Comparison of ENCODE assay signal across 18 cellular contexts in the genomic region with DNA sequence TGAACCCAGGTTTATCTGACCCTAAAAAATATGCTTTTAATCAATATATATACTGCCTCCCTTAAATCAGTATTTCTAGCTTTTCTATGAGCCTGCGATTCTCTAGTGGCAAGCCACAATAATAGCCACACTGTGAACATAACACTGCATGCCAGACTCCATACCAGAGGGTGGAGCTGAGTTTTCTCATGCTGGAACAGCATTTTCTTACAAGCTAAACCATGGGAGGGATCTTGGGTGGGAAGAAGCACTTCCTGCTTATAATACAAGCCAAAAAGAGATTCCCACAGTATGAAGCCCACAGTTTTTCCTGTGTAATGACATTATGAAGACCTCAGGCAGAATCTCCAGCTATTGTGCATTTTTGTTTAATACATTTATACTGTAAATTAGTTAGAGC.
"Had no signal": no experiment of that assay in that cellular context is flagged by ENCODE, and none has a peak within 500 bp of the region (broad histone marks: within the 10 kb centered on the region; RNA-seq: fewer than 3 reads in every experiment).

No MANE protein-coding gene starts in this region.

- ATAC-seq: activated T-helper 17 cell treated with anti-CD3 and anti-CD28 coated beads, Interleukin-2, amount 50 U/mL, for 72 hours; left colon; lower lobe of right lung; WTC11 had no signal

- DNase-seq: activated naive CD4-positive, alpha-beta T cell; activated T-cell treated with anti-CD3 and anti-CD28 coated beads, Interleukin-2, amount 50 U/mL, for 24 hours; cerebellar nuclear complex; effector CD8-positive, alpha-beta T cell; heart right ventricle; left colon; lower lobe of right lung; naive B cell; occipital lobe; posterior cingulate gyrus; spleen; stimulated activated CD4-positive, alpha-beta T cell treated with anti-CD3 and anti-CD28 coated beads, Interleukin-4, amount 100 ng/mL, for 1 hour; stimulated activated naive CD4-positive, alpha-beta T cell; T1000; testis had no signal

- H3K27ac ChIP-seq: lower lobe of right lung, spleen, testis, vagina had no signal

- H3K9me3 ChIP-seq: heart right ventricle, lower lobe of right lung, spleen, testis, vagina had no signal

- H3K4me3 ChIP-seq: heart right ventricle, lower lobe of right lung, spleen, testis, vagina had no signal

- H3K4me1 ChIP-seq: lower lobe of right lung, spleen, testis, vagina had no signal

- H3K36me3 ChIP-seq: heart right ventricle, lower lobe of right lung, spleen, vagina had no signal

- H3K27me3 ChIP-seq: heart right ventricle, spleen, testis, vagina had no signal
